17 cellular contexts compared by ENCODE assay signal in genomic region chr6:130098317-130098716, GRCh38.
A peak's percentile ranks its signal among the peaks of the same experiment; 100 is the strongest.
DNase-seq lines count a peak whose midpoint lies in the region; ATAC-seq and TF ChIP-seq lines count a peak whose summit lies in the region.
"Had no signal": no experiment of that assay in that cellular context is flagged by ENCODE, and none has a peak within 500 bp of the region (broad histone marks: within the 10 kb centered on the region; RNA-seq: fewer than 3 reads in every experiment).

No MANE protein-coding gene starts in this region.

- H3K27me3 ChIP-seq in tibial nerve: no peaks in the 10 kb centered on the region
- no peaks in the 10 kb centered on the region for H3K27me3 ChIP-seq in naive thymus-derived CD4-positive, alpha-beta T cell (ENCODE audit: control insufficient read depth in 2 of 2, insufficient read depth in 2 of 2, low read length in 2 of 2)

- CTCF ChIA-PET in HEK293 (lab: Yijun Ruan, JAX): interaction anchor here (0.5 kb wide), 1 partner anchor 61 kb away, joined by 6 read pairs; no protein-coding TSS in a partner anchor
- CTCF ChIA-PET in naive thymus-derived CD4-positive, alpha-beta T cell (lab: Charles Lee): no interaction called here

- TF ChIP-seq CTCF in HEK293 (tag by site-specific recombination; IDR thresholded peaks at IDR 0.05) (no peak), tibial nerve (IDR thresholded peaks at IDR 0.05) (no peak)

- POLR2A ChIA-PET in HEK293 (lab: Yijun Ruan, JAX): no interaction called here
- POLR2A ChIA-PET in naive thymus-derived CD4-positive, alpha-beta T cell (lab: Charles Lee): no interaction called here

- H3K4me3 Mint-ChIP-seq in naive thymus-derived CD4-positive, alpha-beta T cell: no peak overlapping the region
- H3K4me3 Mint-ChIP-seq: IgD-negative memory B cell had no signal

- 78 to 84% methylated on average over 4 of the region's 4 CpGs for WGBS in tibial nerve, 2 donors

- H3K9me3 Mint-ChIP-seq in naive thymus-derived CD4-positive, alpha-beta T cell: peaks cover 0 to 6% (median 0%) of the 10 kb centered on the region in 11 donors
- H3K9me3 Mint-ChIP-seq: IgD-negative memory B cell had no signal

- no peak overlapping the region for H3K4me3 ChIP-seq in HEK293 (ENCODE audit: low read depth, low read length)
- H3K4me3 ChIP-seq in tibial nerve: no peak overlapping the region
- H3K4me3 ChIP-seq in naive thymus-derived CD4-positive, alpha-beta T cell (ENCODE audit: low read length): no peak overlapping the region
- H3K4me3 ChIP-seq: GM12878 had no signal

- H3K36me3 ChIP-seq in HEK293 (ENCODE audit: control insufficient read depth in 2 of 2, insufficient read depth in 1 of 2, low read length in 2 of 2) (peaks cover 0 to 19% of the 10 kb centered on the region in 2 experiments; a peak in 2 of 3 replicates), tibial nerve (peaks cover 0 to 56% (median 0%) of the 10 kb centered on the region in 3 donors)
- H3K36me3 ChIP-seq in naive thymus-derived CD4-positive, alpha-beta T cell (ENCODE audit: control insufficient read depth in 2 of 3, insufficient read depth in 3 of 3, low read length in 3 of 3): peaks cover 0 to 16% (median 6%) of the 10 kb centered on the region in 3 experiments

- H3K4me1 ChIP-seq in HEK293 (ENCODE audit: control insufficient read depth, insufficient read depth, low read length) (peaks cover 5% of the 10 kb centered on the region), tibial nerve (no peaks in the 10 kb centered on the region)
- no peaks in the 10 kb centered on the region for H3K4me1 ChIP-seq in naive thymus-derived CD4-positive, alpha-beta T cell (ENCODE audit: control insufficient read depth in 2 of 2, insufficient read depth in 2 of 2, low read length in 2 of 2)

- intact Hi-C loops in naive thymus-derived CD4-positive, alpha-beta T cell (cut with micrococcal nuclease): no loop called here

- DNase-seq in DMS153 (lab: John Stamatoyannopoulos, UW): peak; percentile 70
- DNase-seq in NCI-H345 (lab: John Stamatoyannopoulos, UW): peak; percentile 37
- DNase-seq in dermis blood vessel endothelial cell: peak; percentile 5
- no peak for DNase-seq in tibial nerve (ENCODE audit: low spot score in 2 of 2)
- no peak for DNase-seq in naive thymus-derived CD4-positive, alpha-beta T cell
- DNase-seq: DND-41, Kasumi-1, NCI-H2081 treated with DMSO at 0.1 percent for 48 hours, NCI-H446, SW 1271 had no signal

- peaks cover 24 to 82% (median 53%) of the 10 kb centered on the region in 5 donors for H3K36me3 Mint-ChIP-seq in naive thymus-derived CD4-positive, alpha-beta T cell

- TF ChIP-seq EP300 in tibial nerve (IDR thresholded peaks at IDR 0.05): no peak

- no peak for TF ChIP-seq POLR2A in tibial nerve (IDR thresholded peaks at IDR 0.05)

- H3K9me3 ChIP-seq in HEK293 (ENCODE audit: control insufficient read depth, insufficient read depth, low read depth, low read length) (no peaks in the 10 kb centered on the region), tibial nerve (no peaks in the 10 kb centered on the region)
- H3K9me3 ChIP-seq in naive thymus-derived CD4-positive, alpha-beta T cell (ENCODE audit: control insufficient read depth in 2 of 3, low read length in 3 of 3): no peaks in the 10 kb centered on the region

- H3K27ac ChIP-seq in HEK293 (ENCODE audit: extremely low read depth, low read depth, low read length): no peak overlapping the region
- no peak overlapping the region for H3K27ac ChIP-seq in tibial nerve
- no peak overlapping the region for H3K27ac ChIP-seq in naive thymus-derived CD4-positive, alpha-beta T cell (ENCODE audit: low read depth, low read length)
- H3K27ac ChIP-seq: C4-2B, HL-60 had no signal

- ATAC-seq in HG02884 (IDR thresholded peaks at IDR 0.05; ENCODE audit: unreplicated experiment): no peak
- no peak for ATAC-seq in naive thymus-derived CD4-positive, alpha-beta T cell
- ATAC-seq: GM12878, Panc1 had no signal

- H3K27me3 Mint-ChIP-seq in naive thymus-derived CD4-positive, alpha-beta T cell: no peaks in the 10 kb centered on the region
- H3K27me3 Mint-ChIP-seq: IgD-negative memory B cell had no signal

- H3K4me1 Mint-ChIP-seq in naive thymus-derived CD4-positive, alpha-beta T cell: peaks cover 3 to 22% (median 14%) of the 10 kb centered on the region in 7 donors

- no peak overlapping the region for H3K27ac Mint-ChIP-seq in naive thymus-derived CD4-positive, alpha-beta T cell
- H3K27ac Mint-ChIP-seq: IgD-negative memory B cell had no signal

TF ChIP-seq in HEK293, 187 proteins besides CTCF, POLR2A, EP300 and RAD21:
- TF ChIP-seq FEZF1 (tag by site-specific recombination; IDR thresholded peaks at IDR 0.05) (peak; percentile 80), MZF1 (tag by site-specific recombination; IDR thresholded peaks at IDR 0.05; ENCODE audit: borderline replicate concordance) (no peak), PRDM6 (tag by site-specific recombination; IDR thresholded peaks at IDR 0.05) (peak; percentile 65), ZSCAN16 (tag by site-specific recombination; IDR thresholded peaks at IDR 0.05) (no peak), ZNF621 (tag by site-specific recombination; IDR thresholded peaks at IDR 0.05) (no peak), ZNF626 (tag by site-specific recombination; IDR thresholded peaks at IDR 0.05) (no peak), KLF1 (tag by site-specific recombination; IDR thresholded peaks at IDR 0.05) (no peak), ZNF266 (tag by site-specific recombination; IDR thresholded peaks at IDR 0.05; ENCODE audit: low read depth) (no peak), ZNF416 (tag by site-specific recombination; IDR thresholded peaks at IDR 0.05) (no peak), ZNF280D (tag by site-specific recombination; IDR thresholded peaks at IDR 0.05) (no peak), MEIS1 (CRISPR knock-in tag; IDR thresholded peaks at IDR 0.05; ENCODE audit: borderline replicate concordance) (no peak)
TF ChIP-seq in HEK293: peak in this region for 2.

Comparison
In these comparisons a context has a peak if more than half of its experiments do, and no peak if none do; other contexts are left out.
1. DNase-seq: peak in DMS153 (single experiment), NCI-H345 (single experiment) and dermis blood vessel endothelial cell (single experiment); none in tibial nerve (0 of 2) and naive thymus-derived CD4-positive, alpha-beta T cell (0 of 9).